ENCODE assay signal across 16 cellular contexts in the genomic region with DNA sequence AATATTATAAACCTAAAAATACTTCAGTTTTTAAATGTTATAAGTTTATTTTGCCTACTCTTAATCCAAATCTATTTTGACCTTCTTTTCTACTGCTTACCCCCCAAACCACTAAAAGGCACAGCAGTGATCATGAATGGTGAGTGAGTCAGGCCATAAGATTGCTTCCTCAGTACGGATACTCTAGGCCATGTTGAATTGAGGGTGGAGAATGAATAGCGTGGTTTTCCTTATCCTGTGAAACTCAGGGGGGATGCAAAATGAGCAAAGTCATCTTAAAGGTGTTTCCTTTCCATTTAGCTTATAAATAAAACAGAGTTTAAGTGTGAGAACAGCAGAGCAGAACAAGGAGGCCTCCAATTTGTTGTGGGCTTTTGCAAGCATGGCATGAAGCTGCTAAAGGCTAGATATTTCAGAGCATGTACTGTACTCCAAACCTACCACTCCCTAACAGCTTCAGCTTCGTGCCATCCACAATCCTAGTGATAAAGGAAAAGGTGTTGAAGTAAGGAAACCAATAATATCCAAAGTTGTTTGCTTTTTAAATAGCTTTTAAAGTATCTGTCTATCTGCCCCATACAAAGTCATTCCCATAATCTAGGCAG. TPM values are rescaled to one million over a fixed set of nuclear protein-coding genes. Genes with fewer than 3 reads are reported as not detected.
DNase-seq lines count a peak whose midpoint lies in the region; ATAC-seq, FAIRE-seq and TF ChIP-seq lines count a peak whose summit lies in the region.
"Had no signal": no experiment of that assay in that cellular context is flagged by ENCODE, and none has a peak within 500 bp of the region (broad histone marks: within the 10 kb centered on the region; RNA-seq: fewer than 3 reads in every experiment).

No MANE protein-coding gene starts in this region.

- H3K27ac Mint-ChIP-seq in astrocyte (ENCODE audit: unreplicated experiment), result peak overlapping the region; percentile 89
- H3K27ac Mint-ChIP-seq in type B pancreatic cell, result no peak overlapping the region
- H3K27ac Mint-ChIP-seq: CD4-positive, CD25-positive, alpha-beta regulatory T cell had no signal

- H3K9me3 Mint-ChIP-seq in astrocyte (ENCODE audit: unreplicated experiment), result no peaks in the 10 kb centered on the region
- H3K9me3 Mint-ChIP-seq in type B pancreatic cell, result no peaks in the 10 kb centered on the region
- H3K9me3 Mint-ChIP-seq: CD4-positive, CD25-positive, alpha-beta regulatory T cell had no signal

- peak overlapping the region; percentile 56 for H3K4me2 ChIP-seq in astrocyte (ENCODE audit: low read length)

- H3K36me3 ChIP-seq in HUES48 (ENCODE audit: control insufficient read depth, insufficient read depth, low read length), result peaks cover 72% of the 10 kb centered on the region
- H3K36me3 ChIP-seq in astrocyte (ENCODE audit: insufficient read depth, low read length), result peaks cover 32% of the 10 kb centered on the region

- H3K27me3 ChIP-seq in HUES48 (ENCODE audit: control insufficient read depth, insufficient read depth, low read length) (no peaks in the 10 kb centered on the region), astrocyte (ENCODE audit: insufficient read depth, low read length) (no peaks in the 10 kb centered on the region)
- H3K27me3 ChIP-seq: heart left ventricle had no signal

- H3K9me3 ChIP-seq in HUES48 (ENCODE audit: control insufficient read depth, insufficient read depth, low read length), result no peaks in the 10 kb centered on the region
- H3K9me3 ChIP-seq in astrocyte (ENCODE audit: insufficient read depth, low read depth, low read length), result no peaks in the 10 kb centered on the region
- H3K9me3 ChIP-seq: heart left ventricle had no signal

- FAIRE-seq in astrocyte (lab: Jason Lieb, UNC), result peak; percentile 81

- H2AFZ ChIP-seq in astrocyte (ENCODE audit: low read depth, low read length), result no peak overlapping the region
- H2AFZ ChIP-seq: parathyroid adenoma had no signal

- H3K4me1 ChIP-seq in HUES48 (ENCODE audit: control insufficient read depth, insufficient read depth, low read length) (peaks cover 6% of the 10 kb centered on the region; the same call in 1 of the 2 replicates), astrocyte (ENCODE audit: insufficient read depth, low read length) (peaks cover 7% of the 10 kb centered on the region)
- H3K4me1 ChIP-seq: heart left ventricle, parathyroid adenoma had no signal

- TF ChIP-seq CTCF in astrocyte (IDR thresholded peaks at IDR 0.05; ENCODE audit: insufficient read depth, low read depth, low read length) (no peak), type B pancreatic cell (conservative IDR thresholded peaks at IDR 0.05) (no peak)

- H3K27me3 Mint-ChIP-seq in astrocyte (ENCODE audit: low read depth, unreplicated experiment) (no peaks in the 10 kb centered on the region), type B pancreatic cell (no peaks in the 10 kb centered on the region)
- H3K27me3 Mint-ChIP-seq: CD4-positive, CD25-positive, alpha-beta regulatory T cell had no signal

- H3K9ac ChIP-seq in HUES48 (ENCODE audit: low read depth, low read length), result no peak overlapping the region
- no peak overlapping the region for H3K9ac ChIP-seq in astrocyte (ENCODE audit: low read length)
- H3K9ac ChIP-seq: parathyroid adenoma had no signal

- H3K27ac ChIP-seq in HUES48 (ENCODE audit: low read depth, low read length) (peak overlapping the region; percentile 42), astrocyte (ENCODE audit: low read depth, low read length) (peak overlapping the region; percentile 64)
- H3K27ac ChIP-seq: heart left ventricle, parathyroid adenoma had no signal

- H3K4me3 Mint-ChIP-seq in astrocyte (ENCODE audit: unreplicated experiment) (no peak overlapping the region), type B pancreatic cell (no peak overlapping the region)
- H3K4me3 Mint-ChIP-seq: CD4-positive, CD25-positive, alpha-beta regulatory T cell had no signal

- peaks cover under 1% of the 10 kb centered on the region for H4K20me1 ChIP-seq in astrocyte (ENCODE audit: insufficient read depth, low read length)

- H3K36me3 Mint-ChIP-seq in astrocyte (ENCODE audit: low read depth, unreplicated experiment) (peaks cover 26% of the 10 kb centered on the region), type B pancreatic cell (peaks cover 31% of the 10 kb centered on the region)

- H3K79me2 ChIP-seq in astrocyte (ENCODE audit: insufficient read depth, low read length), result no peaks in the 10 kb centered on the region
- H3K79me2 ChIP-seq: parathyroid adenoma had no signal

- no peak for ATAC-seq in GM21360 (IDR thresholded peaks at IDR 0.05; ENCODE audit: unreplicated experiment)
- ATAC-seq: heart left ventricle had no signal

- DNase-seq in AG20443 (ENCODE audit: low spot score) (peak; percentile 20), astrocyte (ENCODE audit: low read depth) (peak; percentile 87), kidney glomerular epithelial cell (lab: John Stamatoyannopoulos, UW) (peak; percentile 39), type B pancreatic cell (ENCODE audit: extremely low spot score, unreplicated experiment) (no peak), GOT3 (lab: John Stamatoyannopoulos, UW) (no peak), COLO668 (lab: John Stamatoyannopoulos, UW; ENCODE audit: unreplicated experiment) (no peak)
- DNase-seq: activated CD8-positive, alpha-beta memory T cell treated with anti-CD3 and anti-CD28 coated beads for 24 hours; activated naive CD4-positive, alpha-beta T cell treated with anti-CD3 and anti-CD28 coated beads, Interleukin-2, amount 50 U/mL, for 16 hours; CD4-positive, CD25-positive, alpha-beta regulatory T cell; heart left ventricle; NCI-H2029 treated with DMSO at 0.1 percent for 48 hours; T-helper 2 cell had no signal

- peaks cover 39% of the 10 kb centered on the region for H3K4me1 Mint-ChIP-seq in astrocyte (ENCODE audit: low read depth, unreplicated experiment)
- peaks cover 3% of the 10 kb centered on the region for H3K4me1 Mint-ChIP-seq in type B pancreatic cell (ENCODE audit: unreplicated experiment)

- H3K4me3 ChIP-seq in HUES48 (ENCODE audit: low read depth, low read length) (no peak overlapping the region), astrocyte (ENCODE audit: insufficient read depth, low read depth, low read length) (no peak overlapping the region)
- H3K4me3 ChIP-seq: heart left ventricle had no signal

RNA-seq across cellular contexts. Expression of gene SERPINE3, which starts 25.0 kb away (rescaled TPM):
- total RNA-seq in astrocyte (not detected in 2 replicates), type B pancreatic cell (ENCODE audit: low replicate concordance) (0.12 and 0.36 TPM in 2 replicates)
- total RNA-seq: CD4-positive, CD25-positive, alpha-beta regulatory T cell; dermis microvascular lymphatic vessel endothelial cell had no signal

Comparison
In these comparisons a context has a peak if more than half of its experiments do, and no peak if none do; other contexts are left out.
1. DNase-seq: peak in AG20443 (single experiment), astrocyte (single experiment) and kidney glomerular epithelial cell (single experiment); none in type B pancreatic cell (single experiment), GOT3 (single experiment) and COLO668 (single experiment).